ENCODE assay signal across 20 cellular contexts in genomic region chr4:117549624-117550023, GRCh38.
"Had no signal": no experiment of that assay in that cellular context is flagged by ENCODE, and none has a peak within 500 bp of the region (broad histone marks: within the 10 kb centered on the region; RNA-seq: fewer than 3 reads in every experiment).

No MANE protein-coding gene starts in this region.

- H3K79me2 ChIP-seq: parathyroid adenoma had no signal

- H3K4me1 ChIP-seq: heart left ventricle, parathyroid adenoma, prostate gland, testis, tibial nerve, upper lobe of right lung had no signal

- H2AFZ ChIP-seq: parathyroid adenoma had no signal

- DNase-seq: effector memory CD4-positive, alpha-beta T cell; erythroblast; foreskin melanocyte; heart left ventricle; hippocampal formation; left colon; mucosa of descending colon; naive thymus-derived CD8-positive, alpha-beta T cell; occipital lobe; retina; stimulated activated CD4-positive, alpha-beta T cell treated with anti-CD3 and anti-CD28 coated beads, Interleukin-2, amount 100 ng/mL, for 24 hours; stimulated activated CD4-positive, alpha-beta T cell treated with anti-CD3 and anti-CD28 coated beads, Interleukin-4, amount 100 ng/mL, for 4 hours; stimulated activated naive B cell treated with anti-CD40 and anti-IgM and Interleukin-4, amounts not matched to agents 10 μg/mL and 1 μg/mL and 100 μg/mL, for 72 hours; stimulated activated naive CD8-positive, alpha-beta T cell treated with anti-CD3 and anti-CD28 coated beads, Interleukin-15, amount 100 ng/mL, for 72 hours; testis; upper lobe of right lung had no signal

- H3K27ac ChIP-seq: heart left ventricle, parathyroid adenoma, prostate gland, testis, tibial nerve, upper lobe of right lung had no signal

- ATAC-seq: heart left ventricle; left colon; mucosa of descending colon; naive thymus-derived CD8-positive, alpha-beta T cell; sciatic nerve; stimulated activated naive B cell treated with anti-CD40 and anti-IgM and Interleukin-4, amounts not matched to agents 10 μg/mL and 1 μg/mL and 100 μg/mL, for 72 hours; stimulated activated naive CD8-positive, alpha-beta T cell treated with anti-CD3 and anti-CD28 coated beads, Interleukin-15, amount 100 ng/mL, for 72 hours; upper lobe of right lung had no signal

- H3K9ac ChIP-seq: parathyroid adenoma had no signal

- H3K36me3 ChIP-seq: heart left ventricle, prostate gland, tibial nerve, upper lobe of right lung had no signal

- H3K27me3 ChIP-seq: heart left ventricle, testis, tibial nerve, upper lobe of right lung had no signal

- H3K4me3 ChIP-seq: heart left ventricle, mucosa of descending colon, prostate gland, testis, tibial nerve, upper lobe of right lung had no signal

- H3K9me3 ChIP-seq: heart left ventricle, mucosa of descending colon, prostate gland, testis, tibial nerve, upper lobe of right lung had no signal
